Comparison of ENCODE assay signal across 1 cellular context in the genomic region with DNA sequence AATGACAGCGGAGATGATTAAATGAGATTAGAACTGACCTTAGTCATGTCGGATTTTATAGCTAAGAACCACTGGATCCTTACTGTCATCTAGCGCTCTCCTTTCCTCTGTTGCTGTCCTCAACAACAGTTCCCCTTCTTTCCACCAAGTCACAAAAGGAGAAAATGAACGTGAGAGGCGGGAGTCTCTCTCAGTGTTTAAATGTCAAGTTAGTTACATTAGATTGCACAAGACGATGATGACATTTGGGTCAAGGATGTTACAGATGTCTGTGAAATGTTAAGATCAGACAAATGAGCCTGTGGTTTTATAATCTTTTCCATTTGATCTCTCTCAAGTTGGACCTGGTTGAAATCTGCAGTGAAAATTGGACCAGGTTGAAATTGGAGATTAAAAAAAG.
A peak's percentile ranks its signal among the peaks of the same experiment; 100 is the strongest.
TF ChIP-seq lines count a peak whose summit lies in the region.

No MANE protein-coding gene starts in this region.

TF ChIP-seq in K562, 482 proteins besides CTCF, POLR2A, EP300 and RAD21 (continued from another document):
- no peak for TF ChIP-seq NR2C1 (IDR thresholded peaks at IDR 0.05)
- TF ChIP-seq NR2C1 (tag; IDR thresholded peaks at IDR 0.05): 0 out of 2 replicates have a peak, but pooled peaks have one; percentile 43
- TF ChIP-seq, protein P1, sequence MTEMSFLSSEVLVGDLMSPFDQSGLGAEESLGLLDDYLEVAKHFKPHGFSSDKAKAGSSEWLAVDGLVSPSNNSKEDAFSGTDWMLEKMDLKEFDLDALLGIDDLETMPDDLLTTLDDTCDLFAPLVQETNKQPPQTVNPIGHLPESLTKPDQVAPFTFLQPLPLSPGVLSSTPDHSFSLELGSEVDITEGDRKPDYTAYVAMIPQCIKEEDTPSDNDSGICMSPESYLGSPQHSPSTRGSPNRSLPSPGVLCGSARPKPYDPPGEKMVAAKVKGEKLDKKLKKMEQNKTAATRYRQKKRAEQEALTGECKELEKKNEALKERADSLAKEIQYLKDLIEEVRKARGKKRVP (CRISPR knock-in tag; IDR thresholded peaks at IDR 0.05): peak; percentile 81
- 0 out of 2 replicates have a peak, but pooled peaks have one; percentile 27 for TF ChIP-seq ZNF644 (tag; IDR thresholded peaks at IDR 0.05; ENCODE audit: low read depth)
- TF ChIP-seq ZC3H4 (CRISPR knock-in tag; IDR thresholded peaks at IDR 0.05; ENCODE audit: borderline replicate concordance): no peak
- TF ChIP-seq ATF7 (IDR thresholded peaks at IDR 0.05): 0 out of 2 replicates have a peak, but pooled peaks have one; percentile 30
- TF ChIP-seq ZNF184 (CRISPR knock-in tag; IDR thresholded peaks at IDR 0.05): no peak
- peak; percentile 34 to 59; a peak in 2 of 4 replicates for TF ChIP-seq TRIM24 (IDR thresholded peaks at IDR 0.05)
- TF ChIP-seq CEBPG (CRISPR knock-in tag; IDR thresholded peaks at IDR 0.05): peak; percentile 53; the same call in 1 of the 2 replicates
- peak; percentile 63 to 97; a peak in 3 of 4 replicates for TF ChIP-seq CEBPG (tag; conservative IDR thresholded peaks at IDR 0.05 in 1 of 2, IDR thresholded peaks at IDR 0.05 in 1 of 2)
- TF ChIP-seq, protein P2, sequence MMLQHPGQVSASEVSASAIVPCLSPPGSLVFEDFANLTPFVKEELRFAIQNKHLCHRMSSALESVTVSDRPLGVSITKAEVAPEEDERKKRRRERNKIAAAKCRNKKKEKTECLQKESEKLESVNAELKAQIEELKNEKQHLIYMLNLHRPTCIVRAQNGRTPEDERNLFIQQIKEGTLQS (IDR thresholded peaks at IDR 0.05): peak; percentile 72
- TF ChIP-seq, protein P2 (CRISPR knock-in tag; conservative IDR thresholded peaks at IDR 0.05): no peak
- peak; percentile 13; the same call in 1 of the 2 replicates for TF ChIP-seq GABPA (tag; conservative IDR thresholded peaks at IDR 0.05; ENCODE audit: low read depth)
- TF ChIP-seq ZNF589 (CRISPR knock-in tag; IDR thresholded peaks at IDR 0.05; ENCODE audit: low read depth): peak; percentile 79; the same call in 1 of the 2 replicates
- TF ChIP-seq TEAD4 (IDR thresholded peaks at IDR 0.05; ENCODE audit: low read length): peak; percentile 25; the same call in 1 of the 2 replicates
- TF ChIP-seq TEAD4 (CRISPR knock-in tag; IDR thresholded peaks at IDR 0.05; ENCODE audit: borderline replicate concordance): no peak
- TF ChIP-seq EP400 (IDR thresholded peaks at IDR 0.05): no peak
- TF ChIP-seq RFX1 (IDR thresholded peaks at IDR 0.05): no peak
- peak; percentile 24; the same call in 1 of the 2 replicates for TF ChIP-seq DMBX1 (CRISPR knock-in tag; IDR thresholded peaks at IDR 0.05; ENCODE audit: borderline replicate concordance)
- TF ChIP-seq ZNF175 (CRISPR knock-in tag; IDR thresholded peaks at IDR 0.05; ENCODE audit: low read depth): peak; percentile 48; the same call in 1 of the 2 replicates
- TF ChIP-seq NR2C2 (CRISPR knock-in tag; IDR thresholded peaks at IDR 0.05): no peak
- peak; percentile 53; the same call in 1 of the 2 replicates for TF ChIP-seq NR2C2 (tag; IDR thresholded peaks at IDR 0.05)
- peak; percentile 66 for TF ChIP-seq SMAD4 (CRISPR knock-in tag; conservative IDR thresholded peaks at IDR 0.05)
